ENCODE assay signal across 2 cellular contexts in genomic region chr17:15952048-15952532, GRCh38.
TF ChIP-seq lines count a peak whose summit lies in the region.

No MANE protein-coding gene starts in this region.

TF ChIP-seq in HCT116, 20 proteins besides CTCF, POLR2A, EP300 and RAD21:
- TF ChIP-seq TCF7L2 (IDR thresholded peaks at IDR 0.05; ENCODE audit: borderline replicate concordance, extremely low read depth, insufficient read depth, insufficient read length) (no peak), FOSL1 (IDR thresholded peaks at IDR 0.05; ENCODE audit: low read depth) (no peak), SRF (IDR thresholded peaks at IDR 0.05; ENCODE audit: low read depth) (no peak), JUND (IDR thresholded peaks at IDR 0.05) (no peak), ZFX (IDR thresholded peaks at IDR 0.05) (no peak), MAX (IDR thresholded peaks at IDR 0.05) (no peak), POLR2AphosphoS5 (IDR thresholded peaks at IDR 0.05; ENCODE audit: low read depth, low read length) (no peak), ATF3 (IDR thresholded peaks at IDR 0.05) (no peak), CBX3 (IDR thresholded peaks at IDR 0.05; ENCODE audit: low read depth) (no peak), ZBTB33 (IDR thresholded peaks at IDR 0.05; ENCODE audit: extremely low read depth, insufficient replicate concordance, low read length) (no peak), EZH2 (IDR thresholded peaks at IDR 0.05) (no peak), ELF1 (IDR thresholded peaks at IDR 0.05; ENCODE audit: borderline replicate concordance, low read depth) (no peak), EZH2phosphoT487 (IDR thresholded peaks at IDR 0.05; ENCODE audit: borderline replicate concordance) (no peak)

TF ChIP-seq in K562, 482 proteins besides CTCF, POLR2A, EP300 and RAD21:
- TF ChIP-seq RAD51 (IDR thresholded peaks at IDR 0.05; ENCODE audit: borderline replicate concordance, low read depth) (peak; percentile 68), KDM1A (IDR thresholded peaks at IDR 0.05) (peak in 1 of 2 experiments; percentile 34; a peak in 2 of 4 replicates), NR4A1 (CRISPR knock-in tag; IDR thresholded peaks at IDR 0.05) (no peak), NR4A1 (tag; IDR thresholded peaks at IDR 0.05) (no peak), RCOR1 (IDR thresholded peaks at IDR 0.05; ENCODE audit: borderline replicate concordance in 1 of 2, low read depth in 2 of 2, low read length in 2 of 2) (peak in 1 of 2 experiments; percentile 63; a peak in 1 of 4 replicates), GTF2F1 (IDR thresholded peaks at IDR 0.05; ENCODE audit: low read depth, low read length) (no peak), USF1 (CRISPR knock-in tag; IDR thresholded peaks at IDR 0.05) (peak; percentile 90), NFYB (IDR thresholded peaks at IDR 0.05; ENCODE audit: extremely low read depth, insufficient read length) (peak; percentile 29), USF2 (CRISPR knock-in tag; IDR thresholded peaks at IDR 0.05) (peak; percentile 76), CBFA2T3 (IDR thresholded peaks at IDR 0.05) (peak; percentile 27; the same call in 1 of the 2 replicates), SPI1 (IDR thresholded peaks at IDR 0.05; ENCODE audit: borderline replicate concordance, low read depth, low read length) (peak; percentile 45; the same call in 1 of the 2 replicates)
